Comparison of ENCODE assay signal across 1 cellular context in the genomic region with DNA sequence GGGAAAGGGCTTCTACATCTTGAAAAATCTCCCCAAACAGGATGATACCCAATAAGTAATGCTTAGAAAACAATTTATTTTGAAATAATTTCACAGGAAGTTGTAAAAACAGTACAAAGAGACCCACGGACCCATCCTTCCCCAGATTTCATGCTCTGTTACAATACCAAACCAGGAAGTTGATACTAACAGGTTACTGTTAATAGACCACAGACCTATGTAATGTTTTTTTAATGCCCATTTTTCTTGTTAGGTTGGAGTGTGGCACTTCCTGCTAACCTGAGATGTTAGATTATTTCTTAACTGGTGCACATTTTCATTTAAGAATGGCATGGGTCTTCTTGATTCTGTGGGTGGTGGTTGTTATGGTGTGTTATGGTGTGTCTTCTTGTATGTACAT.
TF ChIP-seq lines count a peak whose summit lies in the region.

No MANE protein-coding gene starts in this region.

TF ChIP-seq in SK-N-SH, 30 proteins besides CTCF, POLR2A, EP300 and RAD21 (continued from another document):
- TF ChIP-seq, protein P1, sequence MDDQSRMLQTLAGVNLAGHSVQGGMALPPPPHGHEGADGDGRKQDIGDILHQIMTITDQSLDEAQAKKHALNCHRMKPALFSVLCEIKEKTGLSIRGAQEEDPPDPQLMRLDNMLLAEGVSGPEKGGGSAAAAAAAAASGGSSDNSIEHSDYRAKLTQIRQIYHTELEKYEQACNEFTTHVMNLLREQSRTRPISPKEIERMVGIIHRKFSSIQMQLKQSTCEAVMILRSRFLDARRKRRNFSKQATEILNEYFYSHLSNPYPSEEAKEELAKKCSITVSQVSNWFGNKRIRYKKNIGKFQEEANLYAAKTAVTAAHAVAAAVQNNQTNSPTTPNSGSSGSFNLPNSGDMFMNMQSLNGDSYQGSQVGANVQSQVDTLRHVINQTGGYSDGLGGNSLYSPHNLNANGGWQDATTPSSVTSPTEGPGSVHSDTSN (IDR thresholded peaks at IDR 0.05): no peak
- TF ChIP-seq, protein P2, sequence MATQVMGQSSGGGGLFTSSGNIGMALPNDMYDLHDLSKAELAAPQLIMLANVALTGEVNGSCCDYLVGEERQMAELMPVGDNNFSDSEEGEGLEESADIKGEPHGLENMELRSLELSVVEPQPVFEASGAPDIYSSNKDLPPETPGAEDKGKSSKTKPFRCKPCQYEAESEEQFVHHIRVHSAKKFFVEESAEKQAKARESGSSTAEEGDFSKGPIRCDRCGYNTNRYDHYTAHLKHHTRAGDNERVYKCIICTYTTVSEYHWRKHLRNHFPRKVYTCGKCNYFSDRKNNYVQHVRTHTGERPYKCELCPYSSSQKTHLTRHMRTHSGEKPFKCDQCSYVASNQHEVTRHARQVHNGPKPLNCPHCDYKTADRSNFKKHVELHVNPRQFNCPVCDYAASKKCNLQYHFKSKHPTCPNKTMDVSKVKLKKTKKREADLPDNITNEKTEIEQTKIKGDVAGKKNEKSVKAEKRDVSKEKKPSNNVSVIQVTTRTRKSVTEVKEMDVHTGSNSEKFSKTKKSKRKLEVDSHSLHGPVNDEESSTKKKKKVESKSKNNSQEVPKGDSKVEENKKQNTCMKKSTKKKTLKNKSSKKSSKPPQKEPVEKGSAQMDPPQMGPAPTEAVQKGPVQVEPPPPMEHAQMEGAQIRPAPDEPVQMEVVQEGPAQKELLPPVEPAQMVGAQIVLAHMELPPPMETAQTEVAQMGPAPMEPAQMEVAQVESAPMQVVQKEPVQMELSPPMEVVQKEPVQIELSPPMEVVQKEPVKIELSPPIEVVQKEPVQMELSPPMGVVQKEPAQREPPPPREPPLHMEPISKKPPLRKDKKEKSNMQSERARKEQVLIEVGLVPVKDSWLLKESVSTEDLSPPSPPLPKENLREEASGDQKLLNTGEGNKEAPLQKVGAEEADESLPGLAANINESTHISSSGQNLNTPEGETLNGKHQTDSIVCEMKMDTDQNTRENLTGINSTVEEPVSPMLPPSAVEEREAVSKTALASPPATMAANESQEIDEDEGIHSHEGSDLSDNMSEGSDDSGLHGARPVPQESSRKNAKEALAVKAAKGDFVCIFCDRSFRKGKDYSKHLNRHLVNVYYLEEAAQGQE (IDR thresholded peaks at IDR 0.05; ENCODE audit: low read depth, low read length): no peak
- TF ChIP-seq NRF1 (IDR thresholded peaks at IDR 0.05; ENCODE audit: low read depth, low read length) (no peak), TAF1 (IDR thresholded peaks at IDR 0.05; ENCODE audit: borderline replicate concordance, low read depth, low read length) (no peak), ZBTB33 (IDR thresholded peaks at IDR 0.05; ENCODE audit: borderline replicate concordance, low read depth) (no peak)
